Comparison of ENCODE assay signal across 18 cellular contexts in the genomic region with DNA sequence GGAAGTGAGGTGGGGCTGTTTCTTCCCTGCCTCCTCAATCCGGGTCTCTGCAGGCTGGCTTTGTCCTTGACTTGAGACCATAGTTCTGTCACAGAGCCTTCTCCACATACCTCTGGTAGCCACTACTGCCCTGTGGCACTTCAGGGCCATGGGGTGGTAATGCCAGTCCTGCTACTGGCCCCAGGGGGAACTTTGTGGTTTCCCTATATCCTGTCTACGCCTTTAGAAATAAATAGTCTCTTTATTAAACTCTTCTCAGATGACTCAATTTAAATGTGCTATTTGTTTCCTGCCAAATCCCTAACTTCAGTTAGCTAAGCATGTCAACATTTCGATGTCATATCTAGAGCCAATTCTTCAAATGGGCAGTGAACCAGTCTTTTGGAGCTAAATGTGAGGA.
DNase-seq lines count a peak whose midpoint lies in the region; ATAC-seq and TF ChIP-seq lines count a peak whose summit lies in the region.
"Had no signal": no experiment of that assay in that cellular context is flagged by ENCODE, and none has a peak within 500 bp of the region (broad histone marks: within the 10 kb centered on the region; RNA-seq: fewer than 3 reads in every experiment).

No MANE protein-coding gene starts in this region.

- intact Hi-C loops in upper lobe of right lung (cut with DNase I), result no loop called here

- ATAC-seq in GM18907 (IDR thresholded peaks at IDR 0.05; ENCODE audit: unreplicated experiment), result peak; percentile 68
- no peak for ATAC-seq in HG03280 (IDR thresholded peaks at IDR 0.05; ENCODE audit: unreplicated experiment)
- ATAC-seq in HG03108 (IDR thresholded peaks at IDR 0.05; ENCODE audit: unreplicated experiment), result no peak
- ATAC-seq in upper lobe of right lung, result no peak
- ATAC-seq: body of pancreas had no signal

- TF ChIP-seq CTCF in upper lobe of right lung (IDR thresholded peaks at IDR 0.05), result no peak

- H3K9me3 ChIP-seq in upper lobe of right lung, result no peaks in the 10 kb centered on the region
- H3K9me3 ChIP-seq: body of pancreas, sigmoid colon, vagina had no signal

- H3K36me3 ChIP-seq in upper lobe of right lung, result no peaks in the 10 kb centered on the region
- H3K36me3 ChIP-seq: sigmoid colon, vagina had no signal

- H3K27me3 ChIP-seq in upper lobe of right lung, result no peaks in the 10 kb centered on the region
- H3K27me3 ChIP-seq: body of pancreas, sigmoid colon, vagina had no signal

- H3K4me1 ChIP-seq in upper lobe of right lung, result no peaks in the 10 kb centered on the region
- H3K4me1 ChIP-seq: body of pancreas, sigmoid colon had no signal

- no peak overlapping the region for H3K27ac ChIP-seq in upper lobe of right lung
- H3K27ac ChIP-seq: body of pancreas, sigmoid colon, vagina had no signal

- DNase-seq in AG20443 (ENCODE audit: low spot score) (peak; percentile 43), M059J (ENCODE audit: low read depth) (peak; percentile 82), fibroblast of gingiva (ENCODE audit: low read depth) (peak; percentile 12), NCI-H1436 treated with DMSO at 0.1 percent for 48 hours (lab: John Stamatoyannopoulos, UW) (no peak), upper lobe of right lung (no peak)
- DNase-seq: activated CD4-positive, alpha-beta T cell treated with anti-CD3 and anti-CD28 coated beads, Interleukin-2, amount 10 ng/mL, durations not matched to agents 24 days and 14 days; activated naive CD4-positive, alpha-beta T cell treated with anti-CD3 and anti-CD28 coated beads for 36 hours; activated T-cell treated with anti-CD3 and anti-CD28 coated beads, Interleukin-2, amount 50 U/mL, for 1 hour; body of pancreas; cortex of kidney; IMR-90; NCI-H526; sigmoid colon; stimulated activated CD4-positive, alpha-beta T cell treated with anti-CD3 and anti-CD28 coated beads, Interleukin-1b, Interleukin-23, amount 100 ng/mL, for 48 hours had no signal

- H3K4me3 ChIP-seq in upper lobe of right lung, result no peak overlapping the region
- H3K4me3 ChIP-seq: body of pancreas, sigmoid colon, vagina had no signal

Comparison
In these comparisons a context has a peak if more than half of its experiments do, and no peak if none do; other contexts are left out.
1. DNase-seq: peak in AG20443 (single experiment), M059J (single experiment) and fibroblast of gingiva (single experiment); none in NCI-H1436 treated with DMSO at 0.1 percent for 48 hours (single experiment) and upper lobe of right lung (single experiment).